ENCODE assay signal across 25 cellular contexts in genomic region chr21:44381874-44382273, GRCh38. TPM values are rescaled to one million over a fixed set of nuclear protein-coding genes. Genes with fewer than 3 reads are reported as not detected.
DNase-seq lines count a peak whose midpoint lies in the region; ATAC-seq, FAIRE-seq and TF ChIP-seq lines count a peak whose summit lies in the region.
"Had no signal": no experiment of that assay in that cellular context is flagged by ENCODE, and none has a peak within 500 bp of the region (broad histone marks: within the 10 kb centered on the region; RNA-seq: fewer than 3 reads in every experiment).

No MANE protein-coding gene starts in this region.

- TF ChIP-seq EP300 in K562 (IDR thresholded peaks at IDR 0.05; ENCODE audit: low read length): no peak

- in situ Hi-C loops in K562 (cut with MboI): no loop called here

- no peak for TF ChIP-seq POLR2A in K562 (conservative IDR thresholded peaks at IDR 0.05)
- no peak for TF ChIP-seq POLR2A in lower leg skin (IDR thresholded peaks at IDR 0.05)

- no peak overlapping the region for H3K4me2 ChIP-seq in K562 (ENCODE audit: insufficient read depth, low read length)
- no peak overlapping the region for H3K4me2 ChIP-seq in osteoblast (ENCODE audit: insufficient read depth, low read length)
- H3K4me2 ChIP-seq: A549; BLaER1 treated with 17β-estradiol and CSF1 and Interleukin-3, amounts not matched to agents 10 nM and 100 nM had no signal

- no peak overlapping the region for H3K4me3 ChIP-seq in HEK293 (ENCODE audit: low read depth, low read length)
- no peak overlapping the region for H3K4me3 ChIP-seq in K562
- no peak overlapping the region for H3K4me3 ChIP-seq in osteoblast (ENCODE audit: insufficient read depth, low read length)
- H3K4me3 ChIP-seq in lower leg skin (ENCODE audit: low read depth, poor library complexity, severe bottlenecking): no peak overlapping the region
- H3K4me3 ChIP-seq in Caco-2 (ENCODE audit: low read depth, low read length): no peak overlapping the region
- H3K4me3 ChIP-seq: A549, GM12878 had no signal

- H2AFZ ChIP-seq in K562 (ENCODE audit: low read depth, low read length) (no peak overlapping the region), osteoblast (ENCODE audit: low read length) (no peak overlapping the region)

- H3K9me1 ChIP-seq in K562 (ENCODE audit: control insufficient read depth, insufficient read depth, low read length): no peaks in the 10 kb centered on the region

- H3K9ac ChIP-seq in K562 (ENCODE audit: insufficient read depth in 1 of 2, low read depth in 2 of 2, low read length in 2 of 2): no peak overlapping the region
- H3K9ac ChIP-seq: BLaER1 treated with 17β-estradiol and CSF1 and Interleukin-3, amounts not matched to agents 10 nM and 100 nM had no signal

- H3K27me3 Mint-ChIP-seq in Caco-2 (ENCODE audit: insufficient read depth, unreplicated experiment): no peaks in the 10 kb centered on the region
- H3K27me3 Mint-ChIP-seq: B cell; CD4-positive, alpha-beta T cell had no signal

- H3K36me3 ChIP-seq in HEK293 (ENCODE audit: control insufficient read depth in 2 of 2, insufficient read depth in 1 of 2, low read length in 2 of 2): no peaks in the 10 kb centered on the region
- H3K36me3 ChIP-seq in K562 (ENCODE audit: control insufficient read depth, insufficient read depth, low read length): no peaks in the 10 kb centered on the region
- no peaks in the 10 kb centered on the region for H3K36me3 ChIP-seq in osteoblast (ENCODE audit: insufficient read depth, low read length)
- no peaks in the 10 kb centered on the region for H3K36me3 ChIP-seq in Caco-2 (ENCODE audit: control insufficient read depth, insufficient read depth, low read length)

- intact Hi-C loops in K562 (cut with micrococcal nuclease): no loop called here
- intact Hi-C loops in lower leg skin (cut with DNase I; ENCODE audit: low total_unique reads): no loop called here
- intact Hi-C loops in Caco-2 (cut with micrococcal nuclease; ENCODE audit: unreplicated experiment): no loop called here

- H3K27me3 ChIP-seq in K562 (ENCODE audit: control insufficient read depth in 2 of 2, insufficient read depth in 2 of 2, low read length in 2 of 2) (peaks cover 32 to 42% of the 10 kb centered on the region in 2 experiments), osteoblast (ENCODE audit: insufficient read depth, low read length) (peaks cover 7% of the 10 kb centered on the region), Caco-2 (replicated peaks; ENCODE audit: control insufficient read depth, insufficient read depth, low read length) (no peaks in the 10 kb centered on the region)
- H3K27me3 ChIP-seq: BLaER1 treated with 17β-estradiol and CSF1 and Interleukin-3, amounts not matched to agents 10 nM and 100 nM had no signal

- H3K36me3 Mint-ChIP-seq in Caco-2 (ENCODE audit: insufficient read depth, unreplicated experiment): no peaks in the 10 kb centered on the region

- H3K4me1 ChIP-seq in HEK293 (ENCODE audit: control insufficient read depth, insufficient read depth, low read length): no peaks in the 10 kb centered on the region
- H3K4me1 ChIP-seq in K562 (replicated peaks in 1 of 2; ENCODE audit: control insufficient read depth in 2 of 2, insufficient read depth in 2 of 2, low read length in 2 of 2): peaks cover 0 to 3% of the 10 kb centered on the region in 2 experiments; a peak in 1 of 5 replicates
- no peaks in the 10 kb centered on the region for H3K4me1 ChIP-seq in osteoblast (ENCODE audit: insufficient read depth, low read length)
- H3K4me1 ChIP-seq in Caco-2: no peaks in the 10 kb centered on the region
- H3K4me1 ChIP-seq: A549 had no signal

- POLR2A ChIA-PET in HEK293 (lab: Yijun Ruan, JAX) (no interaction called here), K562 (lab: Yijun Ruan, JAX) (interaction anchor here (0.5 kb wide), 1 partner anchor 25 kb away, joined by 3 read pairs; no protein-coding TSS in a partner anchor), Caco-2 (lab: Charles Lee) (no interaction called here)

- H4K20me1 ChIP-seq in K562 (replicated peaks; ENCODE audit: control insufficient read depth, insufficient read depth, low read length) (0 out of 2 replicates have a peak, but pooled peaks cover 2% of the 10 kb centered on the region), osteoblast (ENCODE audit: insufficient read depth, low read length) (no peaks in the 10 kb centered on the region)

- no peak for FAIRE-seq in K562 (lab: Jason Lieb, UNC)
- FAIRE-seq: A549, GM12878, GM12892, GM18507 had no signal

- no peak for DNase-seq in K562 (ENCODE audit: extremely low read depth in 1 of 4, low spot score in 3 of 4)
- DNase-seq in osteoblast (ENCODE audit: insufficient read length, low spot score, missing footprints): peak; percentile 46
- DNase-seq in lower leg skin (ENCODE audit: low spot score in 2 of 2): no peak
- no peak for DNase-seq in Caco-2
- DNase-seq: AML-193; CD4-positive, alpha-beta T cell; CD8-positive, alpha-beta T cell; DMS 273 treated with DMSO at 0.1 percent for 48 hours; DMS153; DMS53; DMS79; DND-41; EL; GDM1 had no signal

- H3K27ac Mint-ChIP-seq in Caco-2 (ENCODE audit: unreplicated experiment): no peak overlapping the region
- H3K27ac Mint-ChIP-seq: B cell; CD4-positive, alpha-beta T cell; CD8-positive, alpha-beta T cell had no signal

- TF ChIP-seq CTCF in HEK293 (tag by site-specific recombination; IDR thresholded peaks at IDR 0.05): no peak
- no peak for TF ChIP-seq CTCF in K562 (IDR thresholded peaks at IDR 0.05 in 2 of 3, conservative IDR thresholded peaks at IDR 0.05 in 1 of 3; ENCODE audit: insufficient read depth in 2 of 3, low read depth in 1 of 3, low read length in 3 of 3)
- TF ChIP-seq CTCF in osteoblast (IDR thresholded peaks at IDR 0.05; ENCODE audit: extremely low read depth, low read depth, low read length): no peak
- no peak for TF ChIP-seq CTCF in lower leg skin (IDR thresholded peaks at IDR 0.05)
- TF ChIP-seq CTCF in Caco-2 (IDR thresholded peaks at IDR 0.05; ENCODE audit: insufficient read depth in 1 of 2, low read depth in 1 of 2, low read length in 1 of 2, severe bottlenecking in 1 of 2, unreplicated experiment in 1 of 2): no peak

- H3K79me2 ChIP-seq in K562 (ENCODE audit: control insufficient read depth, insufficient read depth, low read length) (no peaks in the 10 kb centered on the region), osteoblast (ENCODE audit: insufficient read depth, low read length) (no peaks in the 10 kb centered on the region)

- no peak for TF ChIP-seq RAD21 in K562 (CRISPR knock-in tag; conservative IDR thresholded peaks at IDR 0.05 in 1 of 2, IDR thresholded peaks at IDR 0.05 in 1 of 2)

- CTCF ChIA-PET in HEK293 (lab: Yijun Ruan, JAX) (interaction anchor here (0.6 kb wide), 1 partner anchor 18 kb away, joined by 4 read pairs; no protein-coding TSS in a partner anchor), K562 (lab: Yijun Ruan, JAX; ENCODE audit: low intra/inter-chr PET ratio) (no interaction called here), Caco-2 (lab: Charles Lee) (no interaction called here)

- peaks cover 41% of the 10 kb centered on the region for H3K9me3 Mint-ChIP-seq in Caco-2 (ENCODE audit: unreplicated experiment)

- BruUV-seq in K562 (replicated peaks; lab: Mats Ljungman, UMichigan) (no TSS peak), Caco-2 (replicated peaks; lab: Mats Ljungman, UMichigan) (no TSS peak)

- no peak overlapping the region for H3K4me3 Mint-ChIP-seq in Caco-2 (ENCODE audit: unreplicated experiment)
- H3K4me3 Mint-ChIP-seq: B cell; CD4-positive, alpha-beta T cell; CD8-positive, alpha-beta T cell had no signal

- no peaks in the 10 kb centered on the region for H3K4me1 Mint-ChIP-seq in Caco-2 (ENCODE audit: low read depth, unreplicated experiment)

- H3K27ac ChIP-seq in HEK293 (ENCODE audit: extremely low read depth, low read depth, low read length) (no peak overlapping the region), K562 (ENCODE audit: extremely low read depth, low read depth, low read length) (no peak overlapping the region), osteoblast (ENCODE audit: low read depth, low read length) (no peak overlapping the region)
- H3K27ac ChIP-seq: 22Rv1; A549; BLaER1 treated with 17β-estradiol and CSF1 and Interleukin-3, amounts not matched to agents 10 nM and 100 nM; C4-2B had no signal

- no peaks in the 10 kb centered on the region for H3K9me3 ChIP-seq in HEK293 (ENCODE audit: control insufficient read depth, insufficient read depth, low read depth, low read length)
- H3K9me3 ChIP-seq in K562 (replicated peaks; ENCODE audit: control insufficient read depth, insufficient read depth, low read depth, low read length): no peaks in the 10 kb centered on the region
- peaks cover 3% of the 10 kb centered on the region for H3K9me3 ChIP-seq in osteoblast (ENCODE audit: low read depth, low read length)
- peaks cover 15% of the 10 kb centered on the region for H3K9me3 ChIP-seq in Caco-2

- ATAC-seq in K562: no peak
- ATAC-seq: A549; CD8-positive, alpha-beta T cell; GM12878 had no signal

RNA-seq across cellular contexts. Expression of gene TRPM2, which starts 28.5 kb away (rescaled TPM):
- 0.09 and 0.42 TPM in 2 replicates for total RNA-seq in K562 (2011; cell fraction: chromatin; rRNA removed; ENCODE audit: low replicate concordance)
- total RNA-seq in K562 (2011; cell fraction: nucleolus; rRNA removed): 0.13 and 0.17 TPM in 2 replicates
- 0.29 and 0.38 TPM in 2 replicates for total RNA-seq in K562 (2011; cell fraction: nucleoplasm; rRNA removed)
- total RNA-seq in K562 (2014; rRNA removed) (1.5 and 2.1 TPM in 2 replicates), K562 (2014; rRNA removed; fragmentation: Illumina TruSeq; extraction: Trizol) (0.29 and 0.33 TPM in 2 replicates), K562 (2015; rRNA removed; fragmentation: Illumina TruSeq; extraction: Trizol) (2.0 and 2.2 TPM in 2 replicates), K562 (2021) (1.9 and 2.1 TPM in 2 replicates), osteoblast (under 0.01 and 0.36 TPM in 2 replicates), lower leg skin (1 to 10 TPM; 1.9 to 9.4 (median 2.2) TPM), Caco-2 (2022) (0.07 and 0.20 TPM in 2 replicates)
- polyA plus RNA-seq in K562 (2011; rRNA removed) (0.34 and 0.36 TPM in 2 replicates), K562 (2014; fragmentation: Illumina TruSeq; extraction: Trizol) (0.98 and 1.7 TPM in 2 replicates), K562 (2014; fragmentation: Nextera tagmentation; extraction: Ambion mirVana) (not detected), K562 (2014; rRNA removed) (0.82 and 2.0 TPM in 2 replicates)
- 0.40 and 1.3 TPM in 2 replicates for polyA plus RNA-seq in K562 (2011; cell fraction: cytosol; rRNA removed)
- 0.45 and 0.75 TPM in 2 replicates for polyA plus RNA-seq in K562 (2011; cell fraction: nucleus; rRNA removed)
- 2.1 and 3.8 TPM in 2 replicates for polyA plus RNA-seq in K562 (2012)
- 0.11 and 0.36 TPM in 2 replicates for polyA minus RNA-seq in K562 (2011; rRNA and poly(A)+ RNA removed)
- polyA minus RNA-seq in K562 (2011; cell fraction: cytosol; rRNA and poly(A)+ RNA removed): 0.64 and 1.7 TPM in 2 replicates
- 0.33 and 0.54 TPM in 2 replicates for polyA minus RNA-seq in K562 (2011; cell fraction: nucleus; rRNA and poly(A)+ RNA removed)
- total RNA-seq: G401 had no signal
- polyA plus RNA-seq: BJ had no signal

RNA-seq across cellular contexts. Expression of gene CFAP410, which starts 42.7 kb away (rescaled TPM):
- 10.0 and 50.7 TPM in 2 replicates for total RNA-seq in K562 (2011; cell fraction: chromatin; rRNA removed; ENCODE audit: low replicate concordance)
- total RNA-seq in K562 (2011; cell fraction: nucleolus; rRNA removed): 29.3 and 41.0 TPM in 2 replicates
- 13.9 and 21.2 TPM in 2 replicates for total RNA-seq in K562 (2011; cell fraction: nucleoplasm; rRNA removed)
- total RNA-seq in K562 (2014; rRNA removed) (12.6 and 17.3 TPM in 2 replicates), K562 (2014; rRNA removed; fragmentation: Illumina TruSeq; extraction: Trizol) (0.35 and 0.55 TPM in 2 replicates), K562 (2015; rRNA removed; fragmentation: Illumina TruSeq; extraction: Trizol) (2.6 and 2.7 TPM in 2 replicates), K562 (2021) (7.6 and 8.3 TPM in 2 replicates), osteoblast (14.5 and 15.0 TPM in 2 replicates), lower leg skin (10 to 100 TPM; 21.3 to 40.1 (median 25.2) TPM), Caco-2 (2022) (16.5 and 20.1 TPM in 2 replicates)
- polyA plus RNA-seq in K562 (2011; rRNA removed) (2.3 and 5.5 TPM in 2 replicates), K562 (2014; fragmentation: Illumina TruSeq; extraction: Trizol) (0.52 and 2.1 TPM in 2 replicates), K562 (2014; fragmentation: Nextera tagmentation; extraction: Ambion mirVana) (under 1 TPM; 0.07 to 0.18 TPM), K562 (2014; rRNA removed) (6.5 and 8.1 TPM in 2 replicates)
- 5.7 and 16.5 TPM in 2 replicates for polyA plus RNA-seq in K562 (2011; cell fraction: cytosol; rRNA removed)
- polyA plus RNA-seq in K562 (2011; cell fraction: nucleus; rRNA removed): 37.7 and 66.6 TPM in 2 replicates
- polyA plus RNA-seq in K562 (2012): 6.3 and 16.5 TPM in 2 replicates
- polyA minus RNA-seq in K562 (2011; rRNA and poly(A)+ RNA removed): 0.57 and 0.91 TPM in 2 replicates
- 2.2 and 2.5 TPM in 2 replicates for polyA minus RNA-seq in K562 (2011; cell fraction: cytosol; rRNA and poly(A)+ RNA removed)
- 9.4 and 10.2 TPM in 2 replicates for polyA minus RNA-seq in K562 (2011; cell fraction: nucleus; rRNA and poly(A)+ RNA removed)

Comparison
In these comparisons a context has a peak if more than half of its experiments do, and no peak if none do; other contexts are left out.
1. Of the 44 proteins assayed by ChIP-seq in both K562 and HEK293: peak only in K562: none; only in HEK293: ZBTB17; in both: none; in neither: 43.